30 cellular contexts compared by ENCODE assay signal in genomic region chr9:124495105-124496074, GRCh38. TPM values are rescaled to one million over a fixed set of nuclear protein-coding genes. Genes with fewer than 3 reads are reported as not detected.
DNase-seq lines count a peak whose midpoint lies in the region; ATAC-seq and TF ChIP-seq lines count a peak whose summit lies in the region.
"Had no signal": no experiment of that assay in that cellular context is flagged by ENCODE, and none has a peak within 500 bp of the region (broad histone marks: within the 10 kb centered on the region; RNA-seq: fewer than 3 reads in every experiment).

No MANE protein-coding gene starts in this region.

- H3K36me3 ChIP-seq in left ventricle myocardium inferior (no peaks in the 10 kb centered on the region), KOPT-K1 (ENCODE audit: insufficient read depth, low read length) (no peaks in the 10 kb centered on the region), spleen (peaks cover 0 to 26% (median 0%) of the 10 kb centered on the region in 6 donors), H7 (replicated peaks; ENCODE audit: control insufficient read depth, insufficient read depth, low read length) (no peaks in the 10 kb centered on the region)
- H3K36me3 ChIP-seq: esophagus squamous epithelium, left lung, pancreas, SJSA1, vagina had no signal

- intact Hi-C loops in right cardiac atrium (cut with DNase I) (no loop called here), left ventricle myocardium inferior (cut with micrococcal nuclease) (no loop called here), spleen (cut with DNase I; ENCODE audit: low total_unique reads) (loop anchor here (10.0 kb wide), 1 partner anchor 71 kb away; no protein-coding TSS in a partner anchor)

- H3K4me3 ChIP-seq in right cardiac atrium (ENCODE audit: low read length) (no peak overlapping the region), left ventricle myocardium inferior (no peak overlapping the region), spleen (peak overlapping the region in 2 of 8 donors; percentile 67 to 76), H7 (ENCODE audit: insufficient read depth, low read depth, low read length) (no peak overlapping the region)
- H3K4me3 ChIP-seq: esophagus squamous epithelium, left lung, pancreas, SJSA1, vagina had no signal

- H3K27me3 ChIP-seq in right cardiac atrium (ENCODE audit: control insufficient read depth, insufficient read depth) (no peaks in the 10 kb centered on the region), left ventricle myocardium inferior (ENCODE audit: low read depth) (peaks cover 74% of the 10 kb centered on the region), spleen (replicated peaks in 1 of 7) (peaks cover 0 to 23% (median 0%) of the 10 kb centered on the region in 7 donors), H7 (ENCODE audit: control insufficient read depth, insufficient read depth, low read length) (no peaks in the 10 kb centered on the region)
- H3K27me3 ChIP-seq: pancreas, vagina had no signal

- H3K36me3 Mint-ChIP-seq in activated naive CD8-positive, alpha-beta T cell treated with anti-CD3 and anti-CD28 coated beads for 36 hours, result no peaks in the 10 kb centered on the region
- H3K36me3 Mint-ChIP-seq: activated CD4-positive, alpha-beta memory T cell treated with anti-CD3 and anti-CD28 coated beads for 36 hours; naive B cell had no signal

- no peak for ATAC-seq in right cardiac atrium
- ATAC-seq: left lung, pancreas had no signal

- H3K27me3 Mint-ChIP-seq in activated naive CD8-positive, alpha-beta T cell treated with anti-CD3 and anti-CD28 coated beads for 36 hours, result no peaks in the 10 kb centered on the region

- no peak for TF ChIP-seq POLR2A in spleen (IDR thresholded peaks at IDR 0.05)

- H3K27ac ChIP-seq in right cardiac atrium (ENCODE audit: low read length) (no peak overlapping the region), left ventricle myocardium inferior (replicated peaks) (no peak overlapping the region), KOPT-K1 (ENCODE audit: low read depth, low read length, poor library complexity, severe bottlenecking) (peak overlapping the region; percentile 91), spleen (peak overlapping the region in 7 of 8 donors; percentile 19 to 89 (median 71))
- H3K27ac ChIP-seq: esophagus squamous epithelium, KMS-11, left lung, pancreas, SJSA1, vagina had no signal

- no peaks in the 10 kb centered on the region for H3K9me3 Mint-ChIP-seq in activated naive CD8-positive, alpha-beta T cell treated with anti-CD3 and anti-CD28 coated beads for 36 hours
- H3K9me3 Mint-ChIP-seq: activated CD4-positive, alpha-beta memory T cell treated with anti-CD3 and anti-CD28 coated beads for 36 hours; endodermal cell; naive B cell had no signal

- no peaks in the 10 kb centered on the region for H3K9me3 ChIP-seq in right cardiac atrium (ENCODE audit: control insufficient read depth, low read length)
- no peaks in the 10 kb centered on the region for H3K9me3 ChIP-seq in left ventricle myocardium inferior (replicated peaks)
- no peaks in the 10 kb centered on the region for H3K9me3 ChIP-seq in KOPT-K1 (ENCODE audit: insufficient read depth, low read length, poor library complexity, severe bottlenecking)
- H3K9me3 ChIP-seq in spleen, result no peaks in the 10 kb centered on the region
- H3K9me3 ChIP-seq: esophagus squamous epithelium, left lung, pancreas, SJSA1, vagina had no signal

- no peaks in the 10 kb centered on the region for H3K4me1 ChIP-seq in right cardiac atrium (ENCODE audit: control insufficient read depth, insufficient read depth, low read length)
- no peaks in the 10 kb centered on the region for H3K4me1 ChIP-seq in left ventricle myocardium inferior
- peaks cover 2 to 92% (median 49%) of the 10 kb centered on the region in 6 donors for H3K4me1 ChIP-seq in spleen
- H3K4me1 ChIP-seq: esophagus squamous epithelium, left lung, pancreas, SJSA1, vagina had no signal

- 62% methylated on average over 31 of the region's 31 CpGs for WGBS in right cardiac atrium
- WGBS in spleen, 5 donors, result 49 to 64% (median 55%) methylated on average over 20 to 31 of the region's 31 CpGs

- peak overlapping the region; percentile 42 for H3K27ac Mint-ChIP-seq in activated naive CD8-positive, alpha-beta T cell treated with anti-CD3 and anti-CD28 coated beads for 36 hours
- H3K27ac Mint-ChIP-seq: activated CD4-positive, alpha-beta memory T cell treated with anti-CD3 and anti-CD28 coated beads for 36 hours; endodermal cell had no signal

- H3K4me3 Mint-ChIP-seq in activated naive CD8-positive, alpha-beta T cell treated with anti-CD3 and anti-CD28 coated beads for 36 hours, result no peak overlapping the region
- H3K4me3 Mint-ChIP-seq: activated CD4-positive, alpha-beta memory T cell treated with anti-CD3 and anti-CD28 coated beads for 36 hours; endodermal cell had no signal

- no peak for TF ChIP-seq CTCF in left ventricle myocardium inferior (IDR thresholded peaks at IDR 0.05; ENCODE audit: borderline replicate concordance)
- TF ChIP-seq CTCF in spleen (IDR thresholded peaks at IDR 0.05 in 8 of 11, conservative IDR thresholded peaks at IDR 0.05 in 3 of 11), result no peak

- peak in 2 of 3 donors; percentile 42 to 46 for DNase-seq in right cardiac atrium
- no peak for DNase-seq in left ventricle myocardium inferior
- no peak for DNase-seq in activated naive CD8-positive, alpha-beta T cell treated with anti-CD3 and anti-CD28 coated beads for 36 hours
- DNase-seq in spleen, result no peak
- DNase-seq in HK-2 (ENCODE audit: unreplicated experiment), result no peak
- no peak for DNase-seq in NCI-H2196 (lab: John Stamatoyannopoulos, UW; ENCODE audit: unreplicated experiment)
- no peak for DNase-seq in H7
- DNase-seq: activated CD4-positive, alpha-beta memory T cell treated with anti-CD3 and anti-CD28 coated beads for 36 hours; activated CD4-positive, CD25-positive, alpha-beta regulatory T cell; activated gamma-delta T cell; anterior cingulate cortex; cortex of kidney; endodermal cell; esophagus squamous epithelium; hippocampal formation; naive B cell; NCI-H2171; NCI-H524 treated with DMSO at 0.1 percent for 48 hours; stimulated activated CD4-positive, alpha-beta T cell treated with anti-CD3 and anti-CD28 coated beads, Interleukin-4, amount 100 ng/mL, for 4 hours had no signal

- peaks cover 29% of the 10 kb centered on the region for H3K4me1 Mint-ChIP-seq in activated naive CD8-positive, alpha-beta T cell treated with anti-CD3 and anti-CD28 coated beads for 36 hours
- H3K4me1 Mint-ChIP-seq: endodermal cell had no signal

RNA-seq across cellular contexts. Expression of gene NR5A1, which starts 11.8 kb away (rescaled TPM):
- not detected for total RNA-seq in right cardiac atrium
- polyA plus RNA-seq in right cardiac atrium, result not detected
- total RNA-seq in left ventricle myocardium inferior, result not detected
- not detected for total RNA-seq in activated naive CD8-positive, alpha-beta T cell treated with anti-CD3 and anti-CD28 coated beads for 36 hours
- 100 to 1,000 TPM; 127 to 378 (median 231) TPM for total RNA-seq in spleen
- 100 to 1,000 TPM in 1 of 3 donors, 10 to 100 TPM in 2; 46.5 to 182 (median 65.0) TPM for polyA plus RNA-seq in spleen
- total RNA-seq in H7 (2014; rRNA removed; shearing (Covaris generic)), result 0.30 and 0.73 TPM in 2 replicates
- total RNA-seq: activated CD4-positive, alpha-beta memory T cell treated with anti-CD3 and anti-CD28 coated beads for 36 hours; esophagus squamous epithelium; frontal cortex; mesenteric fat pad; SJSA1; T-helper 1 cell treated with Interleukin-12 subunit alpha and Interleukin-12 subunit beta and Interleukin-4 antibody, amounts not matched to agents 30 ng/mL and 1 ng/mL, for 36 hours had no signal

RNA-seq across cellular contexts. Expression of gene ADGRD2, which starts 45.1 kb away (rescaled TPM):
- total RNA-seq in right cardiac atrium (under 1 TPM in 2 of 4 donors, not detected in 2; 0.15 to 0.29 TPM), left ventricle myocardium inferior (not detected), spleen (under 1 TPM in 4 of 7 donors, not detected in 3; 0.18 to 0.50 (median 0.33) TPM)
- polyA plus RNA-seq in right cardiac atrium (0.05 TPM), spleen (under 1 TPM in 1 of 3 donors, not detected in 2; 0.15 TPM)
- not detected for total RNA-seq in activated naive CD8-positive, alpha-beta T cell treated with anti-CD3 and anti-CD28 coated beads for 36 hours
- not detected in 2 replicates for total RNA-seq in H7 (2014; rRNA removed; shearing (Covaris generic))
- total RNA-seq: activated CD4-positive, alpha-beta memory T cell treated with anti-CD3 and anti-CD28 coated beads for 36 hours; frontal cortex; G401; HT-29; left lung; mesenteric fat pad; pancreas; SJSA1; T-helper 1 cell treated with Interleukin-12 subunit alpha and Interleukin-12 subunit beta and Interleukin-4 antibody, amounts not matched to agents 30 ng/mL and 1 ng/mL, for 36 hours had no signal

Comparison
In these comparisons a context has a peak if more than half of its experiments do, and no peak if none do; other contexts are left out.
1. DNase-seq: peak in right cardiac atrium (2 of 3); none in left ventricle myocardium inferior (single experiment), activated naive CD8-positive, alpha-beta T cell treated with anti-CD3 and anti-CD28 coated beads for 36 hours (single experiment), spleen (single experiment), HK-2 (single experiment), NCI-H2196 (single experiment) and H7 (single experiment).
2. H3K27ac ChIP-seq: peak in KOPT-K1 (single experiment) and spleen (7 of 8); none in right cardiac atrium (single experiment) and left ventricle myocardium inferior (single experiment).
3. RNA of gene NR5A1, which starts 11.8 kb away (total RNA-seq): 127 to 378 TPM in spleen; 0.30 to 0.73 TPM in H7, not detected in activated naive CD8-positive, alpha-beta T cell treated with anti-CD3 and anti-CD28 coated beads for 36 hours, not detected in right cardiac atrium and not detected in left ventricle myocardium inferior (single experiment); every median in the first group is over 10 times any median in the second.